26 cellular contexts compared by ENCODE assay signal in the genomic region with DNA sequence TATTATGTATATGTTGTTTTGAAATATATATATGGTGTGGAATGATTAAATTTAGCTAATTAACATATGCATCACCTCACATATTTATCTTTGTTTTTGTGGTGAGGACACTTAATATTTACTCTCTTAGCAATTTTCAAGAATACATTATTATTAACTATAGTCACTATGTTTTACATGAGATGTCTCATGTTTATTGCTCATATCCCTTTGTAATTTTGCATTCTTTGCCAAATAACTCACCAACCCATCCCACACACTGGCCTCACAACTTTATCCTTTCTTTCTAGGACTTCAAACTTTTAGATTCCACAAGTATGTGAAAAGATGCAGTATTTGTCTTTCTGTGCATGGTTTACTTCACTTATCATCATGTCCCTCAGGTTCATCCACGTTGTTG.
"Had no signal": no experiment of that assay in that cellular context is flagged by ENCODE, and none has a peak within 500 bp of the region (broad histone marks: within the 10 kb centered on the region; RNA-seq: fewer than 3 reads in every experiment).

No MANE protein-coding gene starts in this region.

- H3K27ac ChIP-seq: ascending aorta, Peyer's patch, RWPE1 had no signal

- ATAC-seq: activated CD8-positive, alpha-beta T cell treated with anti-CD3 and anti-CD28 coated beads for 36 hours; activated T-cell treated with anti-CD3 and anti-CD28 coated beads, Interleukin-2, amount 50 U/mL, for 72 hours; activated T-helper 17 cell treated with anti-CD3 and anti-CD28 coated beads, Interleukin-2, amount 50 U/mL, for 72 hours had no signal

- H3K4me3 ChIP-seq: ascending aorta, Peyer's patch had no signal

- H3K36me3 ChIP-seq: ascending aorta, Peyer's patch had no signal

- H3K27me3 Mint-ChIP-seq: activated CD4-positive, alpha-beta T cell treated with anti-CD3 and anti-CD28 coated beads, Interleukin-2, amount 10 ng/mL, durations not matched to agents 24 days and 14 days; activated CD8-positive, alpha-beta T cell treated with anti-CD3 and anti-CD28 coated beads for 36 hours; activated naive CD8-positive, alpha-beta T cell treated with anti-CD3 and anti-CD28 coated beads for 36 hours; activated T-helper 17 cell treated with anti-CD3 and anti-CD28 coated beads, Interleukin-2, amount 50 U/mL, for 72 hours had no signal

- H3K4me1 ChIP-seq: ascending aorta, Peyer's patch had no signal

- H3K4me1 Mint-ChIP-seq: activated CD4-positive, alpha-beta T cell treated with anti-CD3 and anti-CD28 coated beads, Interleukin-2, amount 10 ng/mL, durations not matched to agents 24 days and 14 days; activated naive CD8-positive, alpha-beta T cell treated with anti-CD3 and anti-CD28 coated beads for 36 hours; activated T-helper 17 cell treated with anti-CD3 and anti-CD28 coated beads, Interleukin-2, amount 50 U/mL, for 72 hours had no signal

- DNase-seq: activated CD4-positive, alpha-beta T cell treated with anti-CD3 and anti-CD28 coated beads, Interleukin-2, amount 10 ng/mL, durations not matched to agents 24 days and 14 days; activated CD4-positive, alpha-beta T cell treated with anti-CD3 and anti-CD28 coated beads, Interleukin-2, amount 50 U/mL, for 4 hours; activated CD8-positive, alpha-beta T cell treated with anti-CD3 and anti-CD28 coated beads for 36 hours; activated effector memory CD4-positive, alpha-beta T cell treated with anti-CD3 and anti-CD28 coated beads, Interleukin-2, amount 50 U/mL, for 16 hours; activated naive CD4-positive, alpha-beta T cell; activated naive CD4-positive, alpha-beta T cell treated with anti-CD3 and anti-CD28 coated beads, Interleukin-2, amount 50 U/mL, for 16 hours; activated naive CD8-positive, alpha-beta T cell treated with anti-CD3 and anti-CD28 coated beads for 36 hours; activated T-cell treated with anti-CD3 and anti-CD28 coated beads, Interleukin-2, amount 50 U/mL, for 1 hour; activated T-cell treated with anti-CD3 and anti-CD28 coated beads, Interleukin-2, amount 50 U/mL, for 72 hours; amygdala; Kasumi-1; KG1; MM.1S; MV-4-11; NCI-H1092; NCI-H1436 treated with DMSO at 0.1 percent for 48 hours; NCI-H1694 treated with DMSO at 0.1 percent for 48 hours; NCI-H2029; NCI-H345; NCI-H524 treated with DMSO at 0.1 percent for 48 hours; Peyer's patch; Right ventricle myocardium superior; T1000 had no signal

- H3K4me3 Mint-ChIP-seq: activated CD4-positive, alpha-beta T cell treated with anti-CD3 and anti-CD28 coated beads, Interleukin-2, amount 10 ng/mL, durations not matched to agents 24 days and 14 days; activated CD8-positive, alpha-beta T cell treated with anti-CD3 and anti-CD28 coated beads for 36 hours; activated naive CD8-positive, alpha-beta T cell treated with anti-CD3 and anti-CD28 coated beads for 36 hours; activated T-cell treated with anti-CD3 and anti-CD28 coated beads, Interleukin-2, amount 50 U/mL, for 72 hours; activated T-helper 17 cell treated with anti-CD3 and anti-CD28 coated beads, Interleukin-2, amount 50 U/mL, for 72 hours had no signal

- H3K27me3 ChIP-seq: ascending aorta, Peyer's patch had no signal

- H3K27ac Mint-ChIP-seq: activated CD4-positive, alpha-beta T cell treated with anti-CD3 and anti-CD28 coated beads, Interleukin-2, amount 10 ng/mL, durations not matched to agents 24 days and 14 days; activated CD8-positive, alpha-beta T cell treated with anti-CD3 and anti-CD28 coated beads for 36 hours; activated naive CD8-positive, alpha-beta T cell treated with anti-CD3 and anti-CD28 coated beads for 36 hours; activated T-cell treated with anti-CD3 and anti-CD28 coated beads, Interleukin-2, amount 50 U/mL, for 72 hours; activated T-helper 17 cell treated with anti-CD3 and anti-CD28 coated beads, Interleukin-2, amount 50 U/mL, for 72 hours had no signal

- H3K9me3 ChIP-seq: ascending aorta, Peyer's patch had no signal

- H3K36me3 Mint-ChIP-seq: activated naive CD8-positive, alpha-beta T cell treated with anti-CD3 and anti-CD28 coated beads for 36 hours had no signal

- H3K9me3 Mint-ChIP-seq: activated CD4-positive, alpha-beta T cell treated with anti-CD3 and anti-CD28 coated beads, Interleukin-2, amount 10 ng/mL, durations not matched to agents 24 days and 14 days had no signal
